1 cellular context compared by ENCODE assay signal in genomic region chr3:138114988-138115971, GRCh38.
TF ChIP-seq lines count a peak whose summit lies in the region.

Gene DZIP1L (minus strand): TSS chr3:138115608. CDS start chr3:138103971, 11,637 bp downstream.

TF ChIP-seq in HepG2, 621 proteins besides CTCF, POLR2A, EP300 and RAD21 (continued from another document and continues in another):
- peak in 1 of 2 experiments; percentile 59; a peak in 1 of 4 replicates for TF ChIP-seq HMGXB4 (CRISPR knock-in tag; IDR thresholded peaks at IDR 0.05; ENCODE audit: borderline replicate concordance in 1 of 2, low read depth in 1 of 2)
- no peak for TF ChIP-seq PHF21A (CRISPR knock-in tag; IDR thresholded peaks at IDR 0.05)
- TF ChIP-seq NBN (conservative IDR thresholded peaks at IDR 0.05), result no peak
- peak; percentile 50; the same call in 1 of the 2 replicates for TF ChIP-seq ATF7-NPFF (CRISPR knock-in tag; IDR thresholded peaks at IDR 0.05; ENCODE audit: low read depth)
- TF ChIP-seq SAP130 (CRISPR knock-in tag; IDR thresholded peaks at IDR 0.05; ENCODE audit: low read depth), result peak; percentile 28; the same call in 1 of the 2 replicates
- TF ChIP-seq ZNF337 (CRISPR knock-in tag; IDR thresholded peaks at IDR 0.05; ENCODE audit: borderline replicate concordance, low read depth), result no peak
- no peak for TF ChIP-seq ZNF253 (CRISPR knock-in tag; IDR thresholded peaks at IDR 0.05; ENCODE audit: borderline replicate concordance)
- TF ChIP-seq ISX (CRISPR knock-in tag; conservative IDR thresholded peaks at IDR 0.05), result no peak
- TF ChIP-seq ZNF574 (CRISPR knock-in tag; IDR thresholded peaks at IDR 0.05), result peak; percentile 90
- no peak for TF ChIP-seq SRF (IDR thresholded peaks at IDR 0.05; ENCODE audit: low read depth, low read length)
- TF ChIP-seq SKIL (CRISPR knock-in tag; IDR thresholded peaks at IDR 0.05; ENCODE audit: borderline replicate concordance), result no peak
- no peak for TF ChIP-seq TEF (CRISPR knock-in tag; IDR thresholded peaks at IDR 0.05)
- peak; percentile 77 for TF ChIP-seq ZNF687 (CRISPR knock-in tag; IDR thresholded peaks at IDR 0.05)
- no peak for TF ChIP-seq ZBTB4 (CRISPR knock-in tag; IDR thresholded peaks at IDR 0.05; ENCODE audit: borderline replicate concordance)
- TF ChIP-seq PRDM10 (CRISPR knock-in tag; IDR thresholded peaks at IDR 0.05; ENCODE audit: low read depth), result peak; percentile 62; the same call in 1 of the 2 replicates
- TF ChIP-seq MBD4 (IDR thresholded peaks at IDR 0.05; ENCODE audit: borderline replicate concordance, low read length), result no peak
- TF ChIP-seq ZSCAN25 (CRISPR knock-in tag; IDR thresholded peaks at IDR 0.05), result 0 out of 2 replicates have a peak, but pooled peaks have one; percentile 11
- TF ChIP-seq ZNF232 (CRISPR knock-in tag; IDR thresholded peaks at IDR 0.05; ENCODE audit: borderline replicate concordance), result 0 out of 2 replicates have a peak, but pooled peaks have one; percentile 22
- 0 out of 2 replicates have a peak, but pooled peaks have one; percentile 47 for TF ChIP-seq ZNF547 (CRISPR knock-in tag; IDR thresholded peaks at IDR 0.05)
- no peak; the same call in 1 of the 2 replicates for TF ChIP-seq E2F2 (CRISPR knock-in tag; IDR thresholded peaks at IDR 0.05; ENCODE audit: borderline replicate concordance)
- TF ChIP-seq MAZ (IDR thresholded peaks at IDR 0.05; ENCODE audit: borderline replicate concordance, low read depth, low read length), result 0 out of 2 replicates have a peak, but pooled peaks have one; percentile 18
- no peak for TF ChIP-seq MAZ (CRISPR knock-in tag; IDR thresholded peaks at IDR 0.05; ENCODE audit: low read depth)
- TF ChIP-seq ZSCAN29 (CRISPR knock-in tag; conservative IDR thresholded peaks at IDR 0.05), result no peak
- TF ChIP-seq ZNF33B (CRISPR knock-in tag; IDR thresholded peaks at IDR 0.05), result no peak
- TF ChIP-seq CERS6 (CRISPR knock-in tag; IDR thresholded peaks at IDR 0.05), result no peak
- TF ChIP-seq ZNF780A (CRISPR knock-in tag; IDR thresholded peaks at IDR 0.05), result 0 out of 2 replicates have a peak, but pooled peaks have one; percentile 45
- no peak for TF ChIP-seq ZNF737 (CRISPR knock-in tag; IDR thresholded peaks at IDR 0.05; ENCODE audit: borderline replicate concordance)
- no peak for TF ChIP-seq ARID2 (CRISPR knock-in tag; IDR thresholded peaks at IDR 0.05; ENCODE audit: borderline replicate concordance)
- peak; percentile 43; the same call in 1 of the 2 replicates for TF ChIP-seq ZNF891 (CRISPR knock-in tag; IDR thresholded peaks at IDR 0.05)
- TF ChIP-seq ZNF639 (CRISPR knock-in tag; conservative IDR thresholded peaks at IDR 0.05), result 0 out of 2 replicates have a peak, but pooled peaks have one; percentile 9
- no peak for TF ChIP-seq NFKBIZ (CRISPR knock-in tag; IDR thresholded peaks at IDR 0.05)
